In the genomic region with DNA sequence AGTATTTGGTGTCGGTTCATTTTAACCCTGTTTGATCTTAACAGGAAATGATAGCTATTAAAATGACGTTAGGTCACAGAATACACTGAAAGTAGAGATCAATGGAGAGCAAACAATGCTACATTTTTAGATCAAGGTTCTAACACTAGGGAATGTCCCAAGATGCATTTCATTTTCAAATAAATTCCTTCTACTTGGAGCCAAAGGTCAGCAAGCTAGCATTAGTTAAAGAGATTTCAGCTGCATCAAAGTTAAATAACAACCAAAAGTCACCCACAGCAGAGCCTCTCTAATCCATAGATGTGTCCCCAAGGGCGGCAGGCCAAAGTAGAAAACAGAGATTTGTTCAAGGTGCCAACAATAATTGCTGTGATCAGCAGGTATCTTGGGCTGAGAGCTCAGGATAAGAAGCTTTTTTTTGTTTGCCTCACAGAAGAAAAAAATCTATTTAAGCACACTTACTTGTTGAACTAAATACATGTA, we compare ENCODE assay signal across 21 cellular contexts.
DNase-seq lines count a peak whose midpoint lies in the region; ATAC-seq and TF ChIP-seq lines count a peak whose summit lies in the region.
"Had no signal": no experiment of that assay in that cellular context is flagged by ENCODE, and none has a peak within 500 bp of the region (broad histone marks: within the 10 kb centered on the region; RNA-seq: fewer than 3 reads in every experiment).

No MANE protein-coding gene starts in this region.

- H3K4me3 ChIP-seq in hepatocyte, result no peak overlapping the region
- no peak overlapping the region for H3K4me3 ChIP-seq in foreskin fibroblast (ENCODE audit: low read depth in 1 of 2, low read length in 2 of 2)
- H3K4me3 ChIP-seq: Peyer's patch, prostate gland, suprapubic skin had no signal

- H3K27me3 ChIP-seq in hepatocyte, result no peaks in the 10 kb centered on the region
- H3K27me3 ChIP-seq: Peyer's patch, suprapubic skin had no signal

- H2AFZ ChIP-seq in hepatocyte, result no peak overlapping the region

- no peaks in the 10 kb centered on the region for H3K9me2 ChIP-seq in hepatocyte (replicated peaks; ENCODE audit: insufficient read depth)

- H3K9me3 ChIP-seq in hepatocyte (ENCODE audit: low read depth), result no peaks in the 10 kb centered on the region
- H3K9me3 ChIP-seq: Peyer's patch, prostate gland, suprapubic skin had no signal

- DNase-seq in ACHN (peak; percentile 24), HT-29 (ENCODE audit: low spot score) (peak; percentile 78), hepatocyte (ENCODE audit: low spot score) (peak; percentile 52), foreskin fibroblast (no peak), T1000 (lab: John Stamatoyannopoulos, UW) (no peak)
- DNase-seq: activated CD4-positive, alpha-beta T cell treated with anti-CD3 and anti-CD28 coated beads, Interleukin-2, amount 50 U/mL, for 1 hour; activated T-cell treated with anti-CD3 and anti-CD28 coated beads, Interleukin-2, amount 50 U/mL, for 4 hours; dermis blood vessel endothelial cell; NCI-H1436; NCI-H524 treated with DMSO at 0.1 percent for 48 hours; Peyer's patch; SHP77 treated with DMSO at 0.1 percent for 48 hours; stimulated activated naive CD4-positive, alpha-beta T cell; T-helper 9 cell had no signal

- H3K36me3 Mint-ChIP-seq in nephron (ENCODE audit: low read depth), result no peaks in the 10 kb centered on the region

- H3K27me3 Mint-ChIP-seq in nephron (ENCODE audit: low read depth), result no peaks in the 10 kb centered on the region
- H3K27me3 Mint-ChIP-seq: central memory CD8-positive, alpha-beta T cell had no signal

- H3K79me2 ChIP-seq in hepatocyte, result no peaks in the 10 kb centered on the region

- TF ChIP-seq CTCF in hepatocyte (IDR thresholded peaks at IDR 0.05; ENCODE audit: poor library complexity) (no peak), nephron (IDR thresholded peaks at IDR 0.05; ENCODE audit: unreplicated experiment in 3 of 3) (no peak), foreskin fibroblast (IDR thresholded peaks at IDR 0.05; ENCODE audit: low read depth, low read length) (no peak)

- no peaks in the 10 kb centered on the region for H3K9me3 Mint-ChIP-seq in nephron
- H3K9me3 Mint-ChIP-seq: activated T-cell treated with anti-CD3 and anti-CD28 coated beads, Interleukin-2, amount 50 U/mL, for 4 hours had no signal

- peak overlapping the region; percentile 8 for H3K4me2 ChIP-seq in hepatocyte

- in situ Hi-C loops in ACHN (cut with HindIII; ENCODE audit: low pct_ligation_motif_present, low pct_unique_long_range_greater_than_20kb, low sequenced_read_pairs), result no loop called here

- H3K36me3 ChIP-seq in hepatocyte (replicated peaks; ENCODE audit: insufficient read depth, low read depth), result no peaks in the 10 kb centered on the region
- H3K36me3 ChIP-seq: Peyer's patch, prostate gland, suprapubic skin had no signal

- H3K4me1 ChIP-seq in hepatocyte (ENCODE audit: insufficient read depth), result peaks cover 5% of the 10 kb centered on the region
- H3K4me1 ChIP-seq: prostate gland, suprapubic skin had no signal

- H3K27ac ChIP-seq in hepatocyte, result peak overlapping the region; percentile 52
- H3K27ac ChIP-seq: C4-2B, Peyer's patch, prostate gland, suprapubic skin had no signal

- 43% methylated on average over 3 of the region's 3 CpGs for WGBS in hepatocyte (ENCODE audit: low lambda C conversion rate, missing lambda C conversion rate)

- H3K4me1 Mint-ChIP-seq in nephron, result no peaks in the 10 kb centered on the region
- H3K4me1 Mint-ChIP-seq: central memory CD8-positive, alpha-beta T cell had no signal

- ATAC-seq in HG03354 (IDR thresholded peaks at IDR 0.05; ENCODE audit: poor library complexity, severe bottlenecking, unreplicated experiment) (no peak), HG02938 (IDR thresholded peaks at IDR 0.05; ENCODE audit: unreplicated experiment) (no peak)
- ATAC-seq: activated T-cell treated with anti-CD3 and anti-CD28 coated beads, Interleukin-2, amount 50 U/mL, for 4 hours had no signal

- H3K27ac Mint-ChIP-seq in nephron, result peak overlapping the region; percentile 42 to 92 (median 73)

- no peaks in the 10 kb centered on the region for H4K20me1 ChIP-seq in hepatocyte (ENCODE audit: insufficient read depth, poor library complexity, severe bottlenecking)

- no peak overlapping the region for H3K4me3 Mint-ChIP-seq in nephron
- H3K4me3 Mint-ChIP-seq: activated T-cell treated with anti-CD3 and anti-CD28 coated beads, Interleukin-2, amount 50 U/mL, for 4 hours; central memory CD8-positive, alpha-beta T cell had no signal

Comparison
In these comparisons a context has a peak if more than half of its experiments do, and no peak if none do; other contexts are left out.
1. DNase-seq: peak in ACHN (single experiment), HT-29 (single experiment) and hepatocyte (single experiment); none in foreskin fibroblast (0 of 2) and T1000 (single experiment).